ENCODE assay signal across 8 cellular contexts in genomic region chr18:23618862-23619387, GRCh38.
DNase-seq lines count a peak whose midpoint lies in the region; TF ChIP-seq lines count a peak whose summit lies in the region.

No MANE protein-coding gene starts in this region.

- peaks cover 8% of the 10 kb centered on the region for H3K4me1 ChIP-seq in neuron (ENCODE audit: insufficient read depth, low read length)

- no peaks in the 10 kb centered on the region for H3K9me3 ChIP-seq in neuron (ENCODE audit: low read length)

- H3K27me3 ChIP-seq in neuron (ENCODE audit: insufficient read depth, low read length), result peaks cover 41% of the 10 kb centered on the region

- no peak for TF ChIP-seq CTCF in fibroblast of mammary gland (conservative IDR thresholded peaks at IDR 0.05; ENCODE audit: control insufficient read depth, insufficient read depth, low read depth, low read length)

- peak; percentile 5 for DNase-seq in stimulated activated CD4-positive, alpha-beta T cell treated with anti-CD3 and anti-CD28 coated beads, Interleukin-15, amount 100 ng/mL, for 24 hours
- DNase-seq in stimulated activated CD4-positive, alpha-beta T cell treated with anti-CD3 and anti-CD28 coated beads, Interleukin-4, amount 100 ng/mL, for 1 hour, result no peak
- DNase-seq in NOMO-1 treated with dmso at 0.1 percent for 144 hours (lab: John Stamatoyannopoulos, UW; ENCODE audit: unreplicated experiment), result peak; percentile 74
- peak; percentile 24 for DNase-seq in fibroblast of mammary gland (ENCODE audit: low read depth)
- no peak for DNase-seq in COLO668 (lab: John Stamatoyannopoulos, UW; ENCODE audit: unreplicated experiment)
- no peak for DNase-seq in NCI-H345 treated with DMSO at 0.1 percent for 48 hours (lab: John Stamatoyannopoulos, UW; ENCODE audit: unreplicated experiment)
- no peak for DNase-seq in activated CD4-positive, alpha-beta T cell treated with anti-CD3 and anti-CD28 coated beads for 1 hour

- peak overlapping the region; percentile 32 for H2AFZ ChIP-seq in neuron (ENCODE audit: low read depth, low read length)

- peak overlapping the region; percentile 44 for H3K4me3 ChIP-seq in fibroblast of mammary gland (ENCODE audit: control insufficient read depth, low read depth, low read length)
- H3K4me3 ChIP-seq in neuron (ENCODE audit: low read length), result no peak overlapping the region

- no peaks in the 10 kb centered on the region for H3K36me3 ChIP-seq in neuron (ENCODE audit: insufficient read depth, low read length)

Comparison
In these comparisons a context has a peak if more than half of its experiments do, and no peak if none do; other contexts are left out.
1. DNase-seq: peak in stimulated activated CD4-positive, alpha-beta T cell treated with anti-CD3 and anti-CD28 coated beads, Interleukin-15, amount 100 ng/mL, for 24 hours (single experiment), NOMO-1 treated with dmso at 0.1 percent for 144 hours (single experiment) and fibroblast of mammary gland (single experiment); none in stimulated activated CD4-positive, alpha-beta T cell treated with anti-CD3 and anti-CD28 coated beads, Interleukin-4, amount 100 ng/mL, for 1 hour (single experiment), COLO668 (single experiment), NCI-H345 treated with DMSO at 0.1 percent for 48 hours (single experiment) and activated CD4-positive, alpha-beta T cell treated with anti-CD3 and anti-CD28 coated beads for 1 hour (single experiment).